Comparison of ENCODE assay signal across 19 cellular contexts in genomic region chr13:74278901-74279300, GRCh38.
A peak's percentile ranks its signal among the peaks of the same experiment; 100 is the strongest.
DNase-seq lines count a peak whose midpoint lies in the region; ATAC-seq and TF ChIP-seq lines count a peak whose summit lies in the region.
"Had no signal": no experiment of that assay in that cellular context is flagged by ENCODE, and none has a peak within 500 bp of the region (broad histone marks: within the 10 kb centered on the region; RNA-seq: fewer than 3 reads in every experiment).

No MANE protein-coding gene starts in this region.

- DNase-seq in mammary epithelial cell, result peak; percentile 9
- no peak for DNase-seq in breast epithelium (ENCODE audit: low spot score in 2 of 2)
- peak; percentile 45 for DNase-seq in PC-3
- DNase-seq in epithelial cell of esophagus (ENCODE audit: low read depth), result peak; percentile 57
- DNase-seq in trophoblast cell, result peak; percentile 7 to 55
- DNase-seq in NCI-H446 treated with DMSO at 0.1 percent for 48 hours (lab: John Stamatoyannopoulos, UW), result no peak
- no peak for DNase-seq in OCI-M1 (lab: John Stamatoyannopoulos, UW)
- DNase-seq: 8988T; ACHN; BE2C; C1 segment of cervical spinal cord; CD4-positive, alpha-beta memory T cell; CD4-positive, CD25-positive, alpha-beta regulatory T cell; CD8-positive, alpha-beta memory T cell; COR-L47; DMS79 treated with DMSO at 0.1 percent for 48 hours; GF-D8 had no signal

- H3K9me3 ChIP-seq in mammary epithelial cell (replicated peaks; ENCODE audit: insufficient read depth, low read length) (no peaks in the 10 kb centered on the region), breast epithelium (no peaks in the 10 kb centered on the region), PC-3 (ENCODE audit: low read length) (no peaks in the 10 kb centered on the region), trophoblast cell (ENCODE audit: insufficient read depth, low read depth, low read length) (no peaks in the 10 kb centered on the region)
- H3K9me3 ChIP-seq: BE2C, BLaER1 had no signal

- no peak overlapping the region for H3K14ac ChIP-seq in trophoblast cell (ENCODE audit: low read length)

- TF ChIP-seq CTCF in mammary epithelial cell (conservative IDR thresholded peaks at IDR 0.05 in 1 of 2, IDR thresholded peaks at IDR 0.05 in 1 of 2; ENCODE audit: extremely low read depth in 1 of 2, insufficient read depth in 1 of 2, low read depth in 1 of 2, low read length in 2 of 2) (no peak), breast epithelium (IDR thresholded peaks at IDR 0.05) (no peak), PC-3 (conservative IDR thresholded peaks at IDR 0.05; ENCODE audit: low read depth, low read length) (no peak), epithelial cell of esophagus (IDR thresholded peaks at IDR 0.05; ENCODE audit: insufficient read depth, low read depth, low read length, missing control alignments) (no peak)

- 80% methylated on average over 2 of the region's 2 CpGs for WGBS in mammary epithelial cell (ENCODE audit: low coverage, missing lambda C conversion rate)
- WGBS in trophoblast cell (ENCODE audit: extremely low coverage, insufficient coverage, insufficient read length), result no CpG with 5 or more reads among the region's 2 CpGs

- BruUV-seq in mammary epithelial cell (replicated peaks; lab: Mats Ljungman, UMichigan) (no TSS peak), PC-3 (replicated peaks; lab: Mats Ljungman, UMichigan) (no TSS peak)

- H3K27ac ChIP-seq in mammary epithelial cell (ENCODE audit: insufficient read depth, low read depth, low read length) (no peak overlapping the region), breast epithelium (no peak overlapping the region), PC-3 (ENCODE audit: low read length) (no peak overlapping the region), trophoblast cell (ENCODE audit: low read depth, low read length) (no peak overlapping the region)
- H3K27ac ChIP-seq: BLaER1 had no signal

- no peak overlapping the region for H2BK12ac ChIP-seq in trophoblast cell (ENCODE audit: low read length)

- in situ Hi-C loops in mammary epithelial cell (cut with MboI; ENCODE audit: low sequenced_read_pairs in 2 of 2), result loop anchor here (25.0 kb wide), 3 partner anchors 342 to 933 kb away; no protein-coding TSS in a partner anchor

- no peak for TF ChIP-seq POLR2A in breast epithelium (IDR thresholded peaks at IDR 0.05)

- no peak overlapping the region for H3K23ac ChIP-seq in trophoblast cell (ENCODE audit: low read length)

- H4K20me1 ChIP-seq in mammary epithelial cell (ENCODE audit: insufficient read depth, low read length) (no peaks in the 10 kb centered on the region), PC-3 (ENCODE audit: low read length) (no peaks in the 10 kb centered on the region)
- H4K20me1 ChIP-seq: BLaER1 had no signal

- H3K4me1 ChIP-seq in mammary epithelial cell (ENCODE audit: insufficient read depth, low read length) (no peaks in the 10 kb centered on the region), breast epithelium (no peaks in the 10 kb centered on the region), PC-3 (ENCODE audit: insufficient read depth, low read length) (no peaks in the 10 kb centered on the region), trophoblast cell (ENCODE audit: control insufficient read depth in 1 of 2, insufficient read depth in 2 of 2, low read length in 2 of 2) (no peaks in the 10 kb centered on the region)
- H3K4me1 ChIP-seq: BE2C had no signal

- H2AFZ ChIP-seq in mammary epithelial cell (ENCODE audit: low read depth, low read length) (no peak overlapping the region), PC-3 (ENCODE audit: low read length) (no peak overlapping the region), trophoblast cell (ENCODE audit: insufficient read depth, low read length, poor library complexity) (no peak overlapping the region)

- H4K12ac ChIP-seq in trophoblast cell (ENCODE audit: low read depth, low read length), result no peak overlapping the region

- H3K36me3 ChIP-seq in mammary epithelial cell (ENCODE audit: insufficient read depth, low read length) (no peaks in the 10 kb centered on the region), breast epithelium (no peaks in the 10 kb centered on the region), PC-3 (ENCODE audit: low read depth, low read length) (no peaks in the 10 kb centered on the region), trophoblast cell (ENCODE audit: control insufficient read depth in 1 of 2, insufficient read depth in 2 of 2, low read length in 2 of 2) (no peaks in the 10 kb centered on the region)
- H3K36me3 ChIP-seq: BE2C, BLaER1 had no signal

- H3K4me2 ChIP-seq in mammary epithelial cell (ENCODE audit: insufficient read depth, low read depth, low read length) (no peak overlapping the region), PC-3 (ENCODE audit: low read length) (no peak overlapping the region), trophoblast cell (ENCODE audit: low read length) (no peak overlapping the region)
- H3K4me2 ChIP-seq: BLaER1 had no signal

- H3K79me1 ChIP-seq in trophoblast cell (ENCODE audit: low read length), result no peaks in the 10 kb centered on the region

- intact Hi-C loops in mammary epithelial cell (cut with micrococcal nuclease), result no loop called here
- intact Hi-C loops in breast epithelium (cut with DNase I; ENCODE audit: low total_unique reads), result no loop called here
- intact Hi-C loops in PC-3 (cut with micrococcal nuclease), result no loop called here

- no peak overlapping the region for H4K8ac ChIP-seq in trophoblast cell (ENCODE audit: low read depth, low read length)

- H3K9ac ChIP-seq in mammary epithelial cell (ENCODE audit: insufficient read depth, low read length), result no peak overlapping the region
- no peak overlapping the region for H3K9ac ChIP-seq in PC-3 (ENCODE audit: low read length)
- H3K9ac ChIP-seq in trophoblast cell (ENCODE audit: low read length), result no peak overlapping the region
- H3K9ac ChIP-seq: BLaER1 had no signal

- H3K18ac ChIP-seq in trophoblast cell (ENCODE audit: low read length), result no peak overlapping the region

- H3K27me3 ChIP-seq in mammary epithelial cell (ENCODE audit: insufficient read depth, low read length) (no peaks in the 10 kb centered on the region), breast epithelium (no peaks in the 10 kb centered on the region), PC-3 (ENCODE audit: low read length) (no peaks in the 10 kb centered on the region), trophoblast cell (ENCODE audit: insufficient read depth, low read length) (no peaks in the 10 kb centered on the region)
- H3K27me3 ChIP-seq: BE2C, BLaER1 had no signal

- dilution Hi-C loops in mammary epithelial cell (cut with HindIII; ENCODE audit: low sequenced_read_pairs), result no loop called here

- H3K9me2 ChIP-seq in PC-3 (replicated peaks; ENCODE audit: low read length), result no peaks in the 10 kb centered on the region

- no peak overlapping the region for H4K91ac ChIP-seq in trophoblast cell (ENCODE audit: low read depth, low read length)

- no peak overlapping the region for H2BK5ac ChIP-seq in trophoblast cell (ENCODE audit: low read depth, low read length, poor library complexity)

- H3K4ac ChIP-seq in trophoblast cell (ENCODE audit: low read depth, low read length), result no peak overlapping the region

- no peak overlapping the region for H3K4me3 ChIP-seq in mammary epithelial cell (replicated peaks in 1 of 3; ENCODE audit: insufficient read depth in 1 of 3, low read depth in 2 of 3, low read length in 3 of 3)
- no peak overlapping the region for H3K4me3 ChIP-seq in breast epithelium
- H3K4me3 ChIP-seq in PC-3 (ENCODE audit: low read length), result no peak overlapping the region
- no peak overlapping the region for H3K4me3 ChIP-seq in epithelial cell of esophagus (ENCODE audit: low read length)
- H3K4me3 ChIP-seq in trophoblast cell (ENCODE audit: low read depth, low read length), result no peak overlapping the region
- H3K4me3 ChIP-seq: BLaER1 had no signal

- CTCF ChIA-PET in mammary epithelial cell (lab: Charles Lee; ENCODE audit: low non-redundant PET) (no interaction called here), PC-3 (lab: Charles Lee) (no interaction called here)

- POLR2A ChIA-PET in PC-3 (lab: Charles Lee; ENCODE audit: unreplicated experiment), result no interaction called here

- no peak overlapping the region for H2AK5ac ChIP-seq in trophoblast cell (ENCODE audit: low read length)

- H2BK120ac ChIP-seq in trophoblast cell (ENCODE audit: insufficient read depth, low read length, poor library complexity), result no peak overlapping the region

- H3F3A ChIP-seq in PC-3 (ENCODE audit: low read length, unreplicated experiment), result no peaks in the 10 kb centered on the region

- H3K79me2 ChIP-seq in mammary epithelial cell (ENCODE audit: insufficient read depth, low read length) (no peaks in the 10 kb centered on the region), PC-3 (ENCODE audit: low read length) (no peaks in the 10 kb centered on the region), trophoblast cell (ENCODE audit: control insufficient read depth, insufficient read depth, low read length, poor library complexity) (no peaks in the 10 kb centered on the region)

- no peak for ATAC-seq in PC-3
- ATAC-seq in HG03378 (IDR thresholded peaks at IDR 0.05; ENCODE audit: unreplicated experiment), result no peak

Comparison
In these comparisons a context has a peak if more than half of its experiments do, and no peak if none do; other contexts are left out.
1. DNase-seq: peak in mammary epithelial cell (single experiment), PC-3 (single experiment), epithelial cell of esophagus (single experiment) and trophoblast cell (2 of 2); none in breast epithelium (0 of 2), NCI-H446 treated with DMSO at 0.1 percent for 48 hours (single experiment) and OCI-M1 (single experiment).